ENCODE assay signal across 1 cellular context in the genomic region with DNA sequence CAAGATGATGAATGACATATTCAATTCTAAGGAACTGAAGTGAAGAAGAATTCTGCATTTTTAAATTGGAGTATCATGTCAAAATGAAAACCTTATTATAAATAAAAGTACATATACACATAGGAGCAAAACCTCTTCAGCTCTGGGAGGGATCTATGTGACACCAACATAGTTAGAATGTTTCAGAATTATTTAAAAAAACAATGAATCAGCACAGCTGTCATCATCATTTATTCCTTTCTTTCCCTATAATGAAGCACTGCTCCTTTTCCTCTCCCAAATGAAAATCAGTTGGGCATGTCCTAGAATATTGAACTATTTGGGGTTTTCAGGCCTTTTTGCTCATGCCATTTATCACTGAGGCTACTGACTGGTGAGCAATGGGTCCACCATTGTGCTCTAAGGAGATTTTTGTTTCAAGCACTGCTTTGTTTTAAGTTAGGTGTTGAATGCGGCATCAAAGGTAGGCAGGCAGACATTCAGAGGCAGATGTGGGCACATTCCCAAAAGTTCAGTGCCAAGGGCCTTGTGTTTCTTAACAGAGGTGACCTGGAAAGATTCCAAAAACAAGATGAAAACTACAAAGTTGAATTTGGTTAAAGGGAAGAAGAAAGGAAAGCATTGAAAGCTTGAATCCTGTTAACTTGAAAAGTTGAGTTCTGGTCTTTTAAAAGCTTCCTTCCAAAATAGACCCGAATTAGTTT.
TF ChIP-seq lines count a peak whose summit lies in the region.

No MANE protein-coding gene starts in this region.

TF ChIP-seq in SK-N-SH treated with all-trans-retinoic acid at 6 μM for 48 hours, 23 proteins besides CTCF, POLR2A, EP300 and RAD21 (continued from another document):
- TF ChIP-seq, protein P1, sequence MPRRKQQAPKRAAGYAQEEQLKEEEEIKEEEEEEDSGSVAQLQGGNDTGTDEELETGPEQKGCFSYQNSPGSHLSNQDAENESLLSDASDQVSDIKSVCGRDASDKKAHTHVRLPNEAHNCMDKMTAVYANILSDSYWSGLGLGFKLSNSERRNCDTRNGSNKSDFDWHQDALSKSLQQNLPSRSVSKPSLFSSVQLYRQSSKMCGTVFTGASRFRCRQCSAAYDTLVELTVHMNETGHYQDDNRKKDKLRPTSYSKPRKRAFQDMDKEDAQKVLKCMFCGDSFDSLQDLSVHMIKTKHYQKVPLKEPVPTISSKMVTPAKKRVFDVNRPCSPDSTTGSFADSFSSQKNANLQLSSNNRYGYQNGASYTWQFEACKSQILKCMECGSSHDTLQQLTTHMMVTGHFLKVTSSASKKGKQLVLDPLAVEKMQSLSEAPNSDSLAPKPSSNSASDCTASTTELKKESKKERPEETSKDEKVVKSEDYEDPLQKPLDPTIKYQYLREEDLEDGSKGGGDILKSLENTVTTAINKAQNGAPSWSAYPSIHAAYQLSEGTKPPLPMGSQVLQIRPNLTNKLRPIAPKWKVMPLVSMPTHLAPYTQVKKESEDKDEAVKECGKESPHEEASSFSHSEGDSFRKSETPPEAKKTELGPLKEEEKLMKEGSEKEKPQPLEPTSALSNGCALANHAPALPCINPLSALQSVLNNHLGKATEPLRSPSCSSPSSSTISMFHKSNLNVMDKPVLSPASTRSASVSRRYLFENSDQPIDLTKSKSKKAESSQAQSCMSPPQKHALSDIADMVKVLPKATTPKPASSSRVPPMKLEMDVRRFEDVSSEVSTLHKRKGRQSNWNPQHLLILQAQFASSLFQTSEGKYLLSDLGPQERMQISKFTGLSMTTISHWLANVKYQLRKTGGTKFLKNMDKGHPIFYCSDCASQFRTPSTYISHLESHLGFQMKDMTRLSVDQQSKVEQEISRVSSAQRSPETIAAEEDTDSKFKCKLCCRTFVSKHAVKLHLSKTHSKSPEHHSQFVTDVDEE (CRISPR knock-in tag; IDR thresholded peaks at IDR 0.05), result no peak
- TF ChIP-seq SNAI2 (CRISPR knock-in tag; IDR thresholded peaks at IDR 0.05), result no peak
- no peak for TF ChIP-seq TOX (CRISPR knock-in tag; IDR thresholded peaks at IDR 0.05; ENCODE audit: borderline replicate concordance)
- TF ChIP-seq BACH2 (CRISPR knock-in tag; IDR thresholded peaks at IDR 0.05; ENCODE audit: borderline replicate concordance), result no peak
- no peak for TF ChIP-seq PPARA (CRISPR knock-in tag; IDR thresholded peaks at IDR 0.05; ENCODE audit: borderline replicate concordance)
- no peak for TF ChIP-seq ESRRG (CRISPR knock-in tag; IDR thresholded peaks at IDR 0.05)
- TF ChIP-seq, protein P2, sequence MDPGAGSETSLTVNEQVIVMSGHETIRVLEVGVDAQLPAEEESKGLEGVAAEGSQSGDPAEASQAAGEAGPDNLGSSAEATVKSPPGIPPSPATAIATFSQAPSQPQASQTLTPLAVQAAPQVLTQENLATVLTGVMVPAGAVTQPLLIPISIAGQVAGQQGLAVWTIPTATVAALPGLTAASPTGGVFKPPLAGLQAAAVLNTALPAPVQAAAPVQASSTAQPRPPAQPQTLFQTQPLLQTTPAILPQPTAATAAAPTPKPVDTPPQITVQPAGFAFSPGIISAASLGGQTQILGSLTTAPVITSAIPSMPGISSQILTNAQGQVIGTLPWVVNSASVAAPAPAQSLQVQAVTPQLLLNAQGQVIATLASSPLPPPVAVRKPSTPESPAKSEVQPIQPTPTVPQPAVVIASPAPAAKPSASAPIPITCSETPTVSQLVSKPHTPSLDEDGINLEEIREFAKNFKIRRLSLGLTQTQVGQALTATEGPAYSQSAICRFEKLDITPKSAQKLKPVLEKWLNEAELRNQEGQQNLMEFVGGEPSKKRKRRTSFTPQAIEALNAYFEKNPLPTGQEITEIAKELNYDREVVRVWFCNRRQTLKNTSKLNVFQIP (CRISPR knock-in tag; IDR thresholded peaks at IDR 0.05; ENCODE audit: borderline replicate concordance, low read depth), result no peak
- TF ChIP-seq RARB (CRISPR knock-in tag; IDR thresholded peaks at IDR 0.05), result no peak
- no peak for TF ChIP-seq ZC3H10 (CRISPR knock-in tag; IDR thresholded peaks at IDR 0.05)
- TF ChIP-seq ZFP30 (CRISPR knock-in tag; IDR thresholded peaks at IDR 0.05), result no peak
- TF ChIP-seq ZNF8 (CRISPR knock-in tag; IDR thresholded peaks at IDR 0.05), result no peak
- no peak for TF ChIP-seq OSR1 (CRISPR knock-in tag; IDR thresholded peaks at IDR 0.05)
- no peak for TF ChIP-seq ZFP3 (CRISPR knock-in tag; IDR thresholded peaks at IDR 0.05)
- no peak for TF ChIP-seq ZNF565 (CRISPR knock-in tag; conservative IDR thresholded peaks at IDR 0.05; ENCODE audit: low read depth)
- no peak for TF ChIP-seq TCF4 (CRISPR knock-in tag; IDR thresholded peaks at IDR 0.05; ENCODE audit: borderline replicate concordance)
TF ChIP-seq in SK-N-SH treated with all-trans-retinoic acid at 6 μM for 48 hours: peak in this region for 0.
